Comparison of ENCODE assay signal across 1 cellular context in the genomic region with DNA sequence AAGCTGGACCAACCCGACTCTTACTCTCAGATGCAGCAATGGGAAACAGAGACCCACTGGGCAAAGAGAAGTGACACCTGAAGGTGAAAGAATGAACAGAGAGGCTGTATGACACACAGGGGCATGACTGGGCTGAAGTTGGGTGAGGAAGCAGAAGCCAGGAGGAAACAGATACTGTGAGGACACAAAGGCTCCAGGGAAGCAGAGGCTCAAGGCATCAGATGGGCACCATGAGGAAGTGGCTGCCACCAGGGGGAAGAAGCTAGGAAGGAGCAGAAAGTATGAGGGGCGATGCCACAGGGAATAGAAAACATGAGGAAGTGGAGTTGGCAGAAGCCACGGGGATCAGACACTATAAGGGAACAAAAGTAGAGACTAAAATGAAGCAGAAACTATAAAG.
TF ChIP-seq lines count a peak whose summit lies in the region.

No MANE protein-coding gene starts in this region.

TF ChIP-seq in HepG2, 621 proteins besides CTCF, POLR2A, EP300 and RAD21 (continued from another document):
- TF ChIP-seq, protein P1, sequence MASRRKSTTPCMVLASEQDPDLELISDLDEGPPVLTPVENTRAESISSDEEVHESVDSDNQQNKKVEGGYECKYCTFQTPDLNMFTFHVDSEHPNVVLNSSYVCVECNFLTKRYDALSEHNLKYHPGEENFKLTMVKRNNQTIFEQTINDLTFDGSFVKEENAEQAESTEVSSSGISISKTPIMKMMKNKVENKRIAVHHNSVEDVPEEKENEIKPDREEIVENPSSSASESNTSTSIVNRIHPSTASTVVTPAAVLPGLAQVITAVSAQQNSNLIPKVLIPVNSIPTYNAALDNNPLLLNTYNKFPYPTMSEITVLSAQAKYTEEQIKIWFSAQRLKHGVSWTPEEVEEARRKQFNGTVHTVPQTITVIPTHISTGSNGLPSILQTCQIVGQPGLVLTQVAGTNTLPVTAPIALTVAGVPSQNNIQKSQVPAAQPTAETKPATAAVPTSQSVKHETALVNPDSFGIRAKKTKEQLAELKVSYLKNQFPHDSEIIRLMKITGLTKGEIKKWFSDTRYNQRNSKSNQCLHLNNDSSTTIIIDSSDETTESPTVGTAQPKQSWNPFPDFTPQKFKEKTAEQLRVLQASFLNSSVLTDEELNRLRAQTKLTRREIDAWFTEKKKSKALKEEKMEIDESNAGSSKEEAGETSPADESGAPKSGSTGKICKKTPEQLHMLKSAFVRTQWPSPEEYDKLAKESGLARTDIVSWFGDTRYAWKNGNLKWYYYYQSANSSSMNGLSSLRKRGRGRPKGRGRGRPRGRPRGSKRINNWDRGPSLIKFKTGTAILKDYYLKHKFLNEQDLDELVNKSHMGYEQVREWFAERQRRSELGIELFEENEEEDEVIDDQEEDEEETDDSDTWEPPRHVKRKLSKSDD (CRISPR knock-in tag; IDR thresholded peaks at IDR 0.05; ENCODE audit: low read depth) = no peak
- TF ChIP-seq HNRNPLL (IDR thresholded peaks at IDR 0.05; ENCODE audit: low read depth, low read length, poor library complexity, severe bottlenecking) = no peak
- TF ChIP-seq TSC22D2 (CRISPR knock-in tag; IDR thresholded peaks at IDR 0.05; ENCODE audit: borderline replicate concordance) = no peak
- 0 out of 2 replicates have a peak, but pooled peaks have one; percentile 16 for TF ChIP-seq FOXP1 (IDR thresholded peaks at IDR 0.05)
- no peak for TF ChIP-seq FOXP1 (CRISPR knock-in tag; IDR thresholded peaks at IDR 0.05)
- TF ChIP-seq SMC3 (IDR thresholded peaks at IDR 0.05; ENCODE audit: low read length) = peak; percentile 15; the same call in 1 of the 2 replicates
- no peak for TF ChIP-seq ZNF850 (CRISPR knock-in tag; conservative IDR thresholded peaks at IDR 0.05)
- TF ChIP-seq, protein P2, sequence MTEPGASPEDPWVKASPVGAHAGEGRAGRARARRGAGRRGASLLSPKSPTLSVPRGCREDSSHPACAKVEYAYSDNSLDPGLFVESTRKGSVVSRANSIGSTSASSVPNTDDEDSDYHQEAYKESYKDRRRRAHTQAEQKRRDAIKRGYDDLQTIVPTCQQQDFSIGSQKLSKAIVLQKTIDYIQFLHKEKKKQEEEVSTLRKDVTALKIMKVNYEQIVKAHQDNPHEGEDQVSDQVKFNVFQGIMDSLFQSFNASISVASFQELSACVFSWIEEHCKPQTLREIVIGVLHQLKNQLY (CRISPR knock-in tag; IDR thresholded peaks at IDR 0.05) = no peak
- TF ChIP-seq ZNF768 (CRISPR knock-in tag; IDR thresholded peaks at IDR 0.05) = peak; percentile 69
- no peak for TF ChIP-seq NKX3-1 (CRISPR knock-in tag; IDR thresholded peaks at IDR 0.05)
- TF ChIP-seq, protein P3, sequence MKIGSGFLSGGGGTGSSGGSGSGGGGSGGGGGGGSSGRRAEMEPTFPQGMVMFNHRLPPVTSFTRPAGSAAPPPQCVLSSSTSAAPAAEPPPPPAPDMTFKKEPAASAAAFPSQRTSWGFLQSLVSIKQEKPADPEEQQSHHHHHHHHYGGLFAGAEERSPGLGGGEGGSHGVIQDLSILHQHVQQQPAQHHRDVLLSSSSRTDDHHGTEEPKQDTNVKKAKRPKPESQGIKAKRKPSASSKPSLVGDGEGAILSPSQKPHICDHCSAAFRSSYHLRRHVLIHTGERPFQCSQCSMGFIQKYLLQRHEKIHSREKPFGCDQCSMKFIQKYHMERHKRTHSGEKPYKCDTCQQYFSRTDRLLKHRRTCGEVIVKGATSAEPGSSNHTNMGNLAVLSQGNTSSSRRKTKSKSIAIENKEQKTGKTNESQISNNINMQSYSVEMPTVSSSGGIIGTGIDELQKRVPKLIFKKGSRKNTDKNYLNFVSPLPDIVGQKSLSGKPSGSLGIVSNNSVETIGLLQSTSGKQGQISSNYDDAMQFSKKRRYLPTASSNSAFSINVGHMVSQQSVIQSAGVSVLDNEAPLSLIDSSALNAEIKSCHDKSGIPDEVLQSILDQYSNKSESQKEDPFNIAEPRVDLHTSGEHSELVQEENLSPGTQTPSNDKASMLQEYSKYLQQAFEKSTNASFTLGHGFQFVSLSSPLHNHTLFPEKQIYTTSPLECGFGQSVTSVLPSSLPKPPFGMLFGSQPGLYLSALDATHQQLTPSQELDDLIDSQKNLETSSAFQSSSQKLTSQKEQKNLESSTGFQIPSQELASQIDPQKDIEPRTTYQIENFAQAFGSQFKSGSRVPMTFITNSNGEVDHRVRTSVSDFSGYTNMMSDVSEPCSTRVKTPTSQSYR (CRISPR knock-in tag; IDR thresholded peaks at IDR 0.05; ENCODE audit: borderline replicate concordance) = no peak
- no peak for TF ChIP-seq SIN3A (IDR thresholded peaks at IDR 0.05; ENCODE audit: borderline replicate concordance, low read depth, low read length)
- TF ChIP-seq, protein P4, sequence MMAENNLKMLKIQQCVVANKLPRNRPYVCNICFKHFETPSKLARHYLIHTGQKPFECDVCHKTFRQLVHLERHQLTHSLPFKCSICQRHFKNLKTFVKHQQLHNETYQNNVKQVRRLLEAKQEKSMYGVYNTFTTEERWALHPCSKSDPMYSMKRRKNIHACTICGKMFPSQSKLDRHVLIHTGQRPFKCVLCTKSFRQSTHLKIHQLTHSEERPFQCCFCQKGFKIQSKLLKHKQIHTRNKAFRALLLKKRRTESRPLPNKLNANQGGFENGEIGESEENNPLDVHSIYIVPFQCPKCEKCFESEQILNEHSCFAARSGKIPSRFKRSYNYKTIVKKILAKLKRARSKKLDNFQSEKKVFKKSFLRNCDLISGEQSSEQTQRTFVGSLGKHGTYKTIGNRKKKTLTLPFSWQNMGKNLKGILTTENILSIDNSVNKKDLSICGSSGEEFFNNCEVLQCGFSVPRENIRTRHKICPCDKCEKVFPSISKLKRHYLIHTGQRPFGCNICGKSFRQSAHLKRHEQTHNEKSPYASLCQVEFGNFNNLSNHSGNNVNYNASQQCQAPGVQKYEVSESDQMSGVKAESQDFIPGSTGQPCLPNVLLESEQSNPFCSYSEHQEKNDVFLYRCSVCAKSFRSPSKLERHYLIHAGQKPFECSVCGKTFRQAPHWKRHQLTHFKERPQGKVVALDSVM (CRISPR knock-in tag; IDR thresholded peaks at IDR 0.05) = no peak
- no peak for TF ChIP-seq ZNF331 (CRISPR knock-in tag; IDR thresholded peaks at IDR 0.05)
- TF ChIP-seq, protein P5, sequence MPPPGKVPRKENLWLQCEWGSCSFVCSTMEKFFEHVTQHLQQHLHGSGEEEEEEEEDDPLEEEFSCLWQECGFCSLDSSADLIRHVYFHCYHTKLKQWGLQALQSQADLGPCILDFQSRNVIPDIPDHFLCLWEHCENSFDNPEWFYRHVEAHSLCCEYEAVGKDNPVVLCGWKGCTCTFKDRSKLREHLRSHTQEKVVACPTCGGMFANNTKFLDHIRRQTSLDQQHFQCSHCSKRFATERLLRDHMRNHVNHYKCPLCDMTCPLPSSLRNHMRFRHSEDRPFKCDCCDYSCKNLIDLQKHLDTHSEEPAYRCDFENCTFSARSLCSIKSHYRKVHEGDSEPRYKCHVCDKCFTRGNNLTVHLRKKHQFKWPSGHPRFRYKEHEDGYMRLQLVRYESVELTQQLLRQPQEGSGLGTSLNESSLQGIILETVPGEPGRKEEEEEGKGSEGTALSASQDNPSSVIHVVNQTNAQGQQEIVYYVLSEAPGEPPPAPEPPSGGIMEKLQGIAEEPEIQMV (CRISPR knock-in tag; IDR thresholded peaks at IDR 0.05; ENCODE audit: low read depth) = no peak
- no peak for TF ChIP-seq HNRNPUL1 (IDR thresholded peaks at IDR 0.05; ENCODE audit: low read depth, low read length)
- no peak for TF ChIP-seq RARA (CRISPR knock-in tag; IDR thresholded peaks at IDR 0.05)
